9 cellular contexts compared by ENCODE assay signal in genomic region chr11:86066606-86067229, GRCh38. TPM values are rescaled to one million over a fixed set of nuclear protein-coding genes. Genes with fewer than 3 reads are reported as not detected.
DNase-seq lines count a peak whose midpoint lies in the region; ATAC-seq and TF ChIP-seq lines count a peak whose summit lies in the region.
"Had no signal": no experiment of that assay in that cellular context is flagged by ENCODE, and none has a peak within 500 bp of the region (broad histone marks: within the 10 kb centered on the region; RNA-seq: fewer than 3 reads in every experiment).

No MANE protein-coding gene starts in this region.

- no peak for ATAC-seq in activated T-cell treated with anti-CD3 and anti-CD28 coated beads, Interleukin-2, amount 50 U/mL, for 72 hours (replicated peaks in 1 of 2)
- ATAC-seq in body of pancreas (no peak), lower lobe of right lung (no peak), HG02870 (IDR thresholded peaks at IDR 0.05; ENCODE audit: unreplicated experiment) (no peak)
- ATAC-seq: sciatic nerve had no signal

- no peak for TF ChIP-seq POLR2A in body of pancreas (IDR thresholded peaks at IDR 0.05)

- H3K4me3 ChIP-seq in body of pancreas = peak overlapping the region; percentile 81 to 93
- H3K4me3 ChIP-seq in lower lobe of right lung = peak overlapping the region; percentile 93
- H3K4me3 ChIP-seq in tibial artery = peak overlapping the region; percentile 78 to 85

- H3K4me1 Mint-ChIP-seq in activated T-cell treated with anti-CD3 and anti-CD28 coated beads, Interleukin-2, amount 50 U/mL, for 72 hours (ENCODE audit: low read depth) = peaks cover 54% of the 10 kb centered on the region

- intact Hi-C loops in body of pancreas (cut with DNase I) = no loop called here
- intact Hi-C loops in lower lobe of right lung (cut with DNase I) = no loop called here
- intact Hi-C loops in tibial artery (cut with DNase I; ENCODE audit: low total_unique reads) = no loop called here

- H3K4me1 ChIP-seq in body of pancreas = peaks cover 53% of the 10 kb centered on the region
- peaks cover 58% of the 10 kb centered on the region for H3K4me1 ChIP-seq in lower lobe of right lung
- H3K4me1 ChIP-seq in tibial artery = peaks cover 0 to 61% (median 26%) of the 10 kb centered on the region in 4 donors

- H3K4me3 Mint-ChIP-seq in activated T-cell treated with anti-CD3 and anti-CD28 coated beads, Interleukin-2, amount 50 U/mL, for 72 hours = peak overlapping the region; percentile 88 to 99

- H3K27me3 Mint-ChIP-seq in activated T-cell treated with anti-CD3 and anti-CD28 coated beads, Interleukin-2, amount 50 U/mL, for 72 hours (ENCODE audit: low read depth) = no peaks in the 10 kb centered on the region

- H3K9me3 Mint-ChIP-seq in activated T-cell treated with anti-CD3 and anti-CD28 coated beads, Interleukin-2, amount 50 U/mL, for 72 hours = no peaks in the 10 kb centered on the region

- 0 to 1% methylated on average over 7 of the region's 7 CpGs for WGBS in body of pancreas, 2 donors

- H3K27ac Mint-ChIP-seq in activated T-cell treated with anti-CD3 and anti-CD28 coated beads, Interleukin-2, amount 50 U/mL, for 72 hours = peak overlapping the region; percentile 89

- DNase-seq in activated T-cell treated with anti-CD3 and anti-CD28 coated beads, Interleukin-2, amount 50 U/mL, for 72 hours = no peak
- no peak for DNase-seq in activated T-cell treated with anti-CD3 and anti-CD28 coated beads for 4 hours
- DNase-seq in body of pancreas = no peak
- no peak for DNase-seq in lower lobe of right lung
- DNase-seq in tibial artery = no peak
- no peak for DNase-seq in HUDEP-2 (lab: John Stamatoyannopoulos, UW; ENCODE audit: unreplicated experiment in 76 of 76)
- no peak for DNase-seq in NCI-H146 treated with DMSO at 0.1 percent for 48 hours (lab: John Stamatoyannopoulos, UW; ENCODE audit: unreplicated experiment)

- H3K36me3 ChIP-seq in body of pancreas (replicated peaks in 1 of 2; ENCODE audit: insufficient read depth in 1 of 2, low read depth in 2 of 2) = no peaks in the 10 kb centered on the region
- no peaks in the 10 kb centered on the region for H3K36me3 ChIP-seq in lower lobe of right lung
- no peaks in the 10 kb centered on the region for H3K36me3 ChIP-seq in tibial artery

- peaks cover 18 to 19% of the 10 kb centered on the region in 2 donors for H3K36me3 Mint-ChIP-seq in activated T-cell treated with anti-CD3 and anti-CD28 coated beads, Interleukin-2, amount 50 U/mL, for 72 hours (ENCODE audit: insufficient read depth in 2 of 2)

- no peaks in the 10 kb centered on the region for H3K9me3 ChIP-seq in body of pancreas
- no peaks in the 10 kb centered on the region for H3K9me3 ChIP-seq in lower lobe of right lung
- H3K9me3 ChIP-seq in tibial artery = no peaks in the 10 kb centered on the region

- H3K27me3 ChIP-seq in body of pancreas = no peaks in the 10 kb centered on the region
- H3K27me3 ChIP-seq in lower lobe of right lung (ENCODE audit: low read depth) = no peaks in the 10 kb centered on the region
- H3K27me3 ChIP-seq in tibial artery = no peaks in the 10 kb centered on the region

- peak overlapping the region in 3 of 4 donors; percentile 87 to 97 (median 95) for H3K27ac ChIP-seq in body of pancreas
- H3K27ac ChIP-seq in lower lobe of right lung = peak overlapping the region; percentile 98
- H3K27ac ChIP-seq in tibial artery = peak overlapping the region; percentile 94 to 97

- TF ChIP-seq CTCF in body of pancreas (IDR thresholded peaks at IDR 0.05) (no peak), lower lobe of right lung (IDR thresholded peaks at IDR 0.05) (no peak), tibial artery (IDR thresholded peaks at IDR 0.05) (no peak)

RNA-seq across cellular contexts. Expression of gene PICALM, which starts 2.2 kb away (rescaled TPM):
- total RNA-seq in activated T-cell treated with anti-CD3 and anti-CD28 coated beads, Interleukin-2, amount 50 U/mL, for 72 hours = 100 to 1,000 TPM in 1 of 2 donors, 10 to 100 TPM in 1; 70.3 to 103 TPM
- total RNA-seq in body of pancreas (100 to 1,000 TPM in 1 of 2 donors, 10 to 100 TPM in 1; 97.8 to 132 TPM), lower lobe of right lung (190 TPM)
